Comparison of ENCODE assay signal across 28 cellular contexts in genomic region chr7:157538735-157539134, GRCh38.
"Had no signal": no experiment of that assay in that cellular context is flagged by ENCODE, and none has a peak within 500 bp of the region (broad histone marks: within the 10 kb centered on the region; RNA-seq: fewer than 3 reads in every experiment).

No MANE protein-coding gene starts in this region.

- H3K27me3 ChIP-seq: hepatocyte, ovary, tibial nerve, vagina had no signal

- ATAC-seq: heart right ventricle; left lobe of liver; left ventricle myocardium superior; natural killer cell; right cardiac atrium; stimulated activated memory B cell treated with anti-CD40 and anti-IgM and Interleukin-4, amounts not matched to agents 10 μg/mL and 1 μg/mL and 100 μg/mL, for 72 hours; stimulated activated naive CD8-positive, alpha-beta T cell treated with anti-CD3 and anti-CD28 coated beads, Interleukin-15, amount 100 ng/mL, for 72 hours had no signal

- H3K4me3 ChIP-seq: heart right ventricle, hepatocyte, lung, neural progenitor cell, ovary, smooth muscle cell, tibial nerve, vagina had no signal

- H3K36me3 ChIP-seq: neural progenitor cell, ovary, vagina had no signal

- H3K4me3 Mint-ChIP-seq: mesothelial cell of epicardium; natural killer cell; nephron progenitor cell; neural progenitor cell; stimulated activated memory B cell treated with anti-CD40 and anti-IgM and Interleukin-4, amounts not matched to agents 10 μg/mL and 1 μg/mL and 100 μg/mL, for 72 hours; stimulated activated naive CD8-positive, alpha-beta T cell treated with anti-CD3 and anti-CD28 coated beads, Interleukin-15, amount 100 ng/mL, for 72 hours; type B pancreatic cell had no signal

- H3K36me3 Mint-ChIP-seq: mesothelial cell of epicardium, natural killer cell, type B pancreatic cell had no signal

- H3K9me3 Mint-ChIP-seq: natural killer cell, type B pancreatic cell had no signal

- H3K4me1 ChIP-seq: heart right ventricle, neural progenitor cell, tibial nerve, vagina had no signal

- H3K27ac Mint-ChIP-seq: mesothelial cell of epicardium; natural killer cell; nephron progenitor cell; neural progenitor cell; progenitor cell of endocrine pancreas; stimulated activated memory B cell treated with anti-CD40 and anti-IgM and Interleukin-4, amounts not matched to agents 10 μg/mL and 1 μg/mL and 100 μg/mL, for 72 hours; type B pancreatic cell had no signal

- H3K27me3 Mint-ChIP-seq: type B pancreatic cell had no signal

- H3K27ac ChIP-seq: heart right ventricle, hepatocyte, neural progenitor cell, ovary, tibial nerve, vagina had no signal

- H3K4me1 Mint-ChIP-seq: mesothelial cell of epicardium had no signal

- DNase-seq: heart right ventricle; islet precursor cell; mesendoderm; naive B cell; natural killer cell; nephron progenitor cell; ovary; retina; stimulated activated CD4-positive, alpha-beta T cell treated with anti-CD3 and anti-CD28 coated beads, Interleukin-1b, Interleukin-23, amount 100 ng/mL, for 48 hours; stimulated activated CD4-positive, alpha-beta T cell treated with anti-CD3 and anti-CD28 coated beads, Interleukin-2, amount 100 ng/mL, for 48 hours; stimulated activated CD4-positive, alpha-beta T cell treated with anti-CD3 and anti-CD28 coated beads, Interleukin-4, amount 100 ng/mL, for 4 hours; stimulated activated CD8-positive, alpha-beta memory T cell treated with anti-CD3 and anti-CD28 coated beads, Interleukin-4, amount 100 ng/mL, for 48 hours; stimulated activated naive CD4-positive, alpha-beta T cell treated with Interleukin-2 at 50 U/mL for 16 hours; stimulated activated naive CD8-positive, alpha-beta T cell treated with anti-CD3 and anti-CD28 coated beads, Interleukin-15, amount 100 ng/mL, for 72 hours; substantia nigra had no signal

- H3K9me3 ChIP-seq: ovary, vagina had no signal
